Comparison of ENCODE assay signal across 8 cellular contexts in the genomic region with DNA sequence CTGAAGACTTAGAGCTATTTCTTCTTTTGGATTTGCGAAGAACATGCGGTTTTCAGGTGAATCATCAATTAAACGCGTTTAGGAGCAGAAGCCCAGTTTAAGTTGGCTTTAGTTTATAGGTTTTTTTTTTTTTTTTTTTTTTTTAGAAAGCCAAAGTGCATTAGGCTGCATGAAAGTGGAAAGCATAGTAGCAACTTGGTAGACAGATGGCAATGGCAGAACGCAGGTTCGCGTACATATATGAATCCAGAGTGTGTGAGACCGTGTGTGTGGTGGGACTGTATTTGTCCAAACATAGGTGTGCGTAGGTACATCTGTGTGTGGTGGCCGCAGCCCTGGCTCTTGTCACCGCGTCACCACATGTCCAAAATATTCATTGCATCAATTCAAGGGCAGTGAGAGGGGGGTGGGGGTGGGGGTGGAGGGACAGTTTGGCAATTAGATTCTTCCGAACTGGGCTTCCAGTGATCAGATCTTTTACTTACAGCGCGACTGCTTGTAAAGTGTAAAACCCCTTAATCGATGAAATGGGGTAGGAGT. TPM values are rescaled to one million over a fixed set of nuclear protein-coding genes. Genes with fewer than 3 reads are reported as not detected.
DNase-seq lines count a peak whose midpoint lies in the region; ATAC-seq and TF ChIP-seq lines count a peak whose summit lies in the region.

No MANE protein-coding gene starts in this region.

- no peaks in the 10 kb centered on the region for H3K9me3 Mint-ChIP-seq in activated CD4-positive, alpha-beta T cell treated with anti-CD3 and anti-CD28 coated beads for 36 hours (ENCODE audit: low read depth)
- peaks cover 2% of the 10 kb centered on the region for H3K9me3 Mint-ChIP-seq in neural progenitor cell

- H3K36me3 Mint-ChIP-seq in activated CD4-positive, alpha-beta T cell treated with anti-CD3 and anti-CD28 coated beads for 36 hours (ENCODE audit: low read depth), result peaks cover 4% of the 10 kb centered on the region
- H3K36me3 Mint-ChIP-seq in neural progenitor cell, result peaks cover 3% of the 10 kb centered on the region

- peak overlapping the region; percentile 97 for H3K4me2 ChIP-seq in neural progenitor cell

- H3K79me2 ChIP-seq in neural progenitor cell (ENCODE audit: low read depth), result peaks cover 41% of the 10 kb centered on the region

- peak overlapping the region; percentile 99 for H3K27ac Mint-ChIP-seq in activated CD4-positive, alpha-beta T cell treated with anti-CD3 and anti-CD28 coated beads for 36 hours
- peak overlapping the region; percentile 98 for H3K27ac Mint-ChIP-seq in neural progenitor cell

- peak overlapping the region; percentile 56 to 98 for H3K4me3 ChIP-seq in foreskin fibroblast (ENCODE audit: low read depth in 1 of 2, low read length in 2 of 2)
- H3K4me3 ChIP-seq in neural progenitor cell, result peak overlapping the region; percentile 98

- peaks cover 27% of the 10 kb centered on the region for H4K20me1 ChIP-seq in neural progenitor cell (ENCODE audit: low read depth)

- peaks cover 41% of the 10 kb centered on the region for H3F3A ChIP-seq in neural progenitor cell (ENCODE audit: low read depth)

- H3K27me3 Mint-ChIP-seq in activated CD4-positive, alpha-beta T cell treated with anti-CD3 and anti-CD28 coated beads for 36 hours, result no peaks in the 10 kb centered on the region
- no peaks in the 10 kb centered on the region for H3K27me3 Mint-ChIP-seq in neural progenitor cell (ENCODE audit: insufficient read depth, low read depth)

- H3K4me3 Mint-ChIP-seq in activated CD4-positive, alpha-beta T cell treated with anti-CD3 and anti-CD28 coated beads for 36 hours, result peak overlapping the region; percentile 93
- H3K4me3 Mint-ChIP-seq in neural progenitor cell, result peak overlapping the region; percentile 98

- ATAC-seq in activated CD4-positive, alpha-beta T cell treated with anti-CD3 and anti-CD28 coated beads for 36 hours, result no peak
- no peak for ATAC-seq in HG02571 (IDR thresholded peaks at IDR 0.05; ENCODE audit: unreplicated experiment)

- POLR2A ChIA-PET in activated CD4-positive, alpha-beta T cell treated with anti-CD3 and anti-CD28 coated beads for 36 hours (lab: Charles Lee), result interaction anchor here (0.7 to 1.1 kb wide), 2 partner anchors 59 to 92 kb away, joined by 3 to 4 read pairs; no protein-coding TSS in a partner anchor

- peaks cover 26% of the 10 kb centered on the region for H3K4me1 ChIP-seq in neural progenitor cell

- H3K27ac ChIP-seq in neural progenitor cell, result peak overlapping the region; percentile 99

- no peaks in the 10 kb centered on the region for H3K9me3 ChIP-seq in neural progenitor cell (ENCODE audit: low read depth)

- peak overlapping the region; percentile 83 for H2AFZ ChIP-seq in neural progenitor cell (replicated peaks)

- CTCF ChIA-PET in activated CD4-positive, alpha-beta T cell treated with anti-CD3 and anti-CD28 coated beads for 36 hours (lab: Charles Lee), result interaction anchor here (0.7 to 1.4 kb wide), 2 partner anchors 15 to 525 kb away, joined by 3 read pairs; no protein-coding TSS in a partner anchor

- H3K4me1 Mint-ChIP-seq in activated CD4-positive, alpha-beta T cell treated with anti-CD3 and anti-CD28 coated beads for 36 hours, result peaks cover 17% of the 10 kb centered on the region
- H3K4me1 Mint-ChIP-seq in neural progenitor cell, result peaks cover 22% of the 10 kb centered on the region

- intact Hi-C loops in activated CD4-positive, alpha-beta T cell treated with anti-CD3 and anti-CD28 coated beads for 36 hours (cut with DNase I, micrococcal nuclease), result loop anchor here (1.0 to 5.0 kb wide), 3 partner anchors 52 to 298 kb away; a partner anchor contains a TSS

- no peaks in the 10 kb centered on the region for H3K36me3 ChIP-seq in neural progenitor cell

- TF ChIP-seq CTCF in foreskin fibroblast (IDR thresholded peaks at IDR 0.05; ENCODE audit: low read depth, low read length), result no peak
- TF ChIP-seq CTCF in neural progenitor cell (IDR thresholded peaks at IDR 0.05), result no peak

- DNase-seq in activated CD4-positive, alpha-beta T cell treated with anti-CD3 and anti-CD28 coated beads for 36 hours, result peak; percentile 41
- DNase-seq in activated CD4-positive, alpha-beta T cell treated with anti-CD3 and anti-CD28 coated beads, Interleukin-2, amount 50 U/mL, for 1 hour, result no peak
- DNase-seq in NCI-H526 treated with DMSO at 0.1 percent for 48 hours (lab: John Stamatoyannopoulos, UW), result peak; percentile 74
- peak; percentile 2 for DNase-seq in activated T-helper 1 cell treated with Interleukin-2 at 50 U/mL for 16 hours (ENCODE audit: low read depth)
- peak; percentile 23 to 62 for DNase-seq in foreskin fibroblast
- peak; percentile 23 for DNase-seq in neural progenitor cell (ENCODE audit: low spot score)
- no peak for DNase-seq in GOT3 (lab: John Stamatoyannopoulos, UW)

- no peaks in the 10 kb centered on the region for H3K27me3 ChIP-seq in neural progenitor cell

- H3K9ac ChIP-seq in neural progenitor cell, result peak overlapping the region; percentile 57

RNA-seq across cellular contexts. Expression of a gene that starts 0.9 kb away (rescaled TPM):
- 10 to 100 TPM; 25.5 to 28.4 TPM for total RNA-seq in activated CD4-positive, alpha-beta T cell treated with anti-CD3 and anti-CD28 coated beads for 36 hours
- total RNA-seq in neural progenitor cell (ENCODE audit: low replicate concordance), result 46.2 and 55.9 TPM in 2 replicates

Comparison
In these comparisons a context has a peak if more than half of its experiments do, and no peak if none do; other contexts are left out.
1. DNase-seq: peak in activated CD4-positive, alpha-beta T cell treated with anti-CD3 and anti-CD28 coated beads for 36 hours (single experiment), NCI-H526 treated with DMSO at 0.1 percent for 48 hours (single experiment), activated T-helper 1 cell treated with Interleukin-2 at 50 U/mL for 16 hours (single experiment), foreskin fibroblast (2 of 2) and neural progenitor cell (single experiment); none in activated CD4-positive, alpha-beta T cell treated with anti-CD3 and anti-CD28 coated beads, Interleukin-2, amount 50 U/mL, for 1 hour (single experiment) and GOT3 (single experiment).